10 cellular contexts compared by ENCODE assay signal in the genomic region with DNA sequence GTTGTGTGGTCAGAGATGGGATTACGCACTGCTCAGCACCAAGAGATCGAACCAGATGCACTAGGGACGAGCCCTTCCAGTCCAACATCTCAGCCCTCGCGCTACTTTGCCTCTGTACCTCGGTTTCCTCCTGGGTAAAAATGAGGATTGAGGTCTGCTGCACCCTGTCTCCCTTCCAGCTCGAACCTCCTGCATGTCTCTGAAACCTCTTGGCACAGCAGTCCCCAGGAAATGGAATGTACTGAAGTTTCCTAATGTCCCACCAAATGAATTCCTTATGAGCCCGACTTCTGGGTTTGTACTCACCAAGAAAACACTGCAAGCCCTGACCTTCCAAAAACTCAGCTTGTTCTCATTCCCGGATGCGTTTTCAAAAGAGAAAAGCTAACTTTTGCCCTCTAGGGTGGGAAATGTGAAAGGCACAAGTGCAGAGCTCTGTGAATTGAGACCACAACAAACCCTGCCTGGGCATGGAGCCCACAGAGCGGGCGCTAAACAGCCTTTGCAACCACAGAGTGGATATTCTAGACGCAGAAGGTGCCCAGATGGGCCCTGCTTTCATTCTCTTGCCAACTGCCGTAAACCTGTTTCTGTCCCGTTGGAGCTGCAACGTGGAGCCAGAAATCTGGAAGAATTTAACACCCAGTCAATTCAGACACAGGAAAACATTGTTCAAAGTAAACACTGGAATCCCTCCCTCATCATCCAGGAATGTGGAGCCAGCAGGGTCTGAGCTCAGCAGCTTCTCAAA. TPM values are rescaled to one million over a fixed set of nuclear protein-coding genes. Genes with fewer than 3 reads are reported as not detected.
DNase-seq lines count a peak whose midpoint lies in the region; TF ChIP-seq lines count a peak whose summit lies in the region.
"Had no signal": no experiment of that assay in that cellular context is flagged by ENCODE, and none has a peak within 500 bp of the region (broad histone marks: within the 10 kb centered on the region; RNA-seq: fewer than 3 reads in every experiment).

No MANE protein-coding gene starts in this region.

- H3K9me3 ChIP-seq in H9 (ENCODE audit: control insufficient read depth, low read depth, low read length) (no peaks in the 10 kb centered on the region), smooth muscle cell (replicated peaks; ENCODE audit: low read depth) (no peaks in the 10 kb centered on the region)

- H3K56ac ChIP-seq in H9 (ENCODE audit: insufficient read length, low read depth, low read length): no peak overlapping the region

- no peak overlapping the region for H4K5ac ChIP-seq in H9 (ENCODE audit: insufficient read length, low read depth, low read length)

- no peaks in the 10 kb centered on the region for H3K79me2 ChIP-seq in H9 (ENCODE audit: insufficient read depth, low read length)
- no peaks in the 10 kb centered on the region for H3K79me2 ChIP-seq in smooth muscle cell (ENCODE audit: low read depth)

- H2AFZ ChIP-seq in H9 (ENCODE audit: low read length): no peak overlapping the region
- H2AFZ ChIP-seq in smooth muscle cell (ENCODE audit: low read depth): no peak overlapping the region

- H3K14ac ChIP-seq in H9 (ENCODE audit: insufficient read depth, low read length): no peak overlapping the region

- no peaks in the 10 kb centered on the region for H3K23me2 ChIP-seq in H9 (ENCODE audit: insufficient read length, low read depth, low read length, poor library complexity, severe bottlenecking)

- H2BK120ac ChIP-seq in H9 (ENCODE audit: low read depth, low read length, poor library complexity, severe bottlenecking): no peak overlapping the region

- H3K27me3 ChIP-seq in H9 (ENCODE audit: insufficient read depth, low read length): no peaks in the 10 kb centered on the region
- no peaks in the 10 kb centered on the region for H3K27me3 ChIP-seq in smooth muscle cell (ENCODE audit: low read depth)

- no peak overlapping the region for H3K23ac ChIP-seq in H9 (ENCODE audit: insufficient read length, low read depth, low read length)

- H3K4me3 Mint-ChIP-seq in H9: no peak overlapping the region
- H3K4me3 Mint-ChIP-seq in activated naive CD8-positive, alpha-beta T cell treated with anti-CD3 and anti-CD28 coated beads for 36 hours: no peak overlapping the region
- no peak overlapping the region for H3K4me3 Mint-ChIP-seq in activated CD4-positive, alpha-beta T cell treated with anti-CD3 and anti-CD28 coated beads, Interleukin-2, amount 10 ng/mL, durations not matched to agents 24 days and 14 days

- H3K36me3 Mint-ChIP-seq in H9 (ENCODE audit: insufficient read depth in 1 of 3, low read depth in 3 of 3): peaks cover 22 to 25% (median 23%) of the 10 kb centered on the region in 3 experiments
- peaks cover 27% of the 10 kb centered on the region for H3K36me3 Mint-ChIP-seq in activated naive CD8-positive, alpha-beta T cell treated with anti-CD3 and anti-CD28 coated beads for 36 hours
- peaks cover 10% of the 10 kb centered on the region for H3K36me3 Mint-ChIP-seq in activated CD4-positive, alpha-beta T cell treated with anti-CD3 and anti-CD28 coated beads, Interleukin-2, amount 10 ng/mL, durations not matched to agents 24 days and 14 days (ENCODE audit: low read depth)

- no peak overlapping the region for H3T11ph ChIP-seq in H9 (ENCODE audit: low read length)

- H3K4me1 Mint-ChIP-seq in H9: no peaks in the 10 kb centered on the region
- no peaks in the 10 kb centered on the region for H3K4me1 Mint-ChIP-seq in activated naive CD8-positive, alpha-beta T cell treated with anti-CD3 and anti-CD28 coated beads for 36 hours
- no peaks in the 10 kb centered on the region for H3K4me1 Mint-ChIP-seq in activated CD4-positive, alpha-beta T cell treated with anti-CD3 and anti-CD28 coated beads, Interleukin-2, amount 10 ng/mL, durations not matched to agents 24 days and 14 days

- H3K27me3 Mint-ChIP-seq in H9 (ENCODE audit: low read depth): no peaks in the 10 kb centered on the region
- no peaks in the 10 kb centered on the region for H3K27me3 Mint-ChIP-seq in activated naive CD8-positive, alpha-beta T cell treated with anti-CD3 and anti-CD28 coated beads for 36 hours
- no peaks in the 10 kb centered on the region for H3K27me3 Mint-ChIP-seq in activated CD4-positive, alpha-beta T cell treated with anti-CD3 and anti-CD28 coated beads, Interleukin-2, amount 10 ng/mL, durations not matched to agents 24 days and 14 days

- no peak overlapping the region for H2BK15ac ChIP-seq in H9 (ENCODE audit: low read depth, low read length)

- H3K18ac ChIP-seq in H9 (ENCODE audit: insufficient read length, low read depth, low read length): no peak overlapping the region

- H3K27ac ChIP-seq in H9 (ENCODE audit: insufficient read length, low read depth, low read length): no peak overlapping the region
- H3K27ac ChIP-seq in smooth muscle cell (ENCODE audit: low read depth): peak overlapping the region; percentile 11

- H2BK20ac ChIP-seq in H9 (ENCODE audit: low read depth, low read length, poor library complexity, severe bottlenecking): no peak overlapping the region

- no peak overlapping the region for H2BK12ac ChIP-seq in H9 (ENCODE audit: insufficient read length, low read depth, low read length)

- no peak overlapping the region for H3K27ac Mint-ChIP-seq in H9
- no peak overlapping the region for H3K27ac Mint-ChIP-seq in activated naive CD8-positive, alpha-beta T cell treated with anti-CD3 and anti-CD28 coated beads for 36 hours
- no peak overlapping the region for H3K27ac Mint-ChIP-seq in activated CD4-positive, alpha-beta T cell treated with anti-CD3 and anti-CD28 coated beads, Interleukin-2, amount 10 ng/mL, durations not matched to agents 24 days and 14 days

- no peak overlapping the region for H2AK5ac ChIP-seq in H9 (ENCODE audit: insufficient read length, low read length)

- no peaks in the 10 kb centered on the region for H3F3A ChIP-seq in smooth muscle cell (ENCODE audit: low read depth)

- DNase-seq in H9 (no peak), astrocyte of the cerebellum (ENCODE audit: low read depth) (peak; percentile 90), inferior parietal cortex (ENCODE audit: extremely low spot score) (peak; percentile 77), smooth muscle cell (lab: John Stamatoyannopoulos, UW; ENCODE audit: unreplicated experiment) (no peak), GM10266 (ENCODE audit: extremely low spot score) (no peak)
- DNase-seq in stimulated activated CD4-positive, alpha-beta T cell treated with anti-CD3 and anti-CD28 coated beads, Interleukin-2, amount 100 ng/mL, for 24 hours: no peak
- no peak for DNase-seq in activated naive CD8-positive, alpha-beta T cell treated with anti-CD3 and anti-CD28 coated beads for 36 hours
- no peak for DNase-seq in activated CD4-positive, alpha-beta T cell treated with anti-CD3 and anti-CD28 coated beads, Interleukin-2, amount 10 ng/mL, durations not matched to agents 24 days and 14 days
- DNase-seq: activated gamma-delta T cell treated with Interleukin-2 at 50 U/mL for 16 hours, NCI-H446 treated with DMSO at 0.1 percent for 48 hours had no signal

- H3K4ac ChIP-seq in H9 (ENCODE audit: low read depth, low read length): no peak overlapping the region

- in situ Hi-C loops in astrocyte of the cerebellum (cut with HindIII; ENCODE audit: low sequenced_read_pairs): no loop called here

- H3K79me1 ChIP-seq in H9 (ENCODE audit: insufficient read depth, low read depth, low read length, poor library complexity, severe bottlenecking): no peaks in the 10 kb centered on the region

- no peak overlapping the region for H4K91ac ChIP-seq in H9 (ENCODE audit: insufficient read length, low read depth, low read length)

- H3K9ac ChIP-seq in H9 (ENCODE audit: extremely low read depth, insufficient read length, low read length): no peak overlapping the region
- H3K9ac ChIP-seq in smooth muscle cell (ENCODE audit: low read depth): peak overlapping the region; percentile 3

- no CpG with 5 or more reads among the region's 16 CpGs for WGBS in H9 (ENCODE audit: extremely low coverage, insufficient read length, low lambda C conversion rate)
- 68% methylated on average over 16 of the region's 16 CpGs for WGBS in smooth muscle cell (ENCODE audit: low lambda C conversion rate)

- no peak overlapping the region for H3K4me3 ChIP-seq in astrocyte of the cerebellum (ENCODE audit: low read depth, low read length)
- H3K4me3 ChIP-seq in smooth muscle cell: no peak overlapping the region

- H3K9me3 Mint-ChIP-seq in H9: peaks cover 0 to 9% of the 10 kb centered on the region in 2 experiments; a peak in 4 of 5 replicates
- H3K9me3 Mint-ChIP-seq in activated naive CD8-positive, alpha-beta T cell treated with anti-CD3 and anti-CD28 coated beads for 36 hours: peaks cover 5% of the 10 kb centered on the region
- peaks cover 5% of the 10 kb centered on the region for H3K9me3 Mint-ChIP-seq in activated CD4-positive, alpha-beta T cell treated with anti-CD3 and anti-CD28 coated beads, Interleukin-2, amount 10 ng/mL, durations not matched to agents 24 days and 14 days

- no peaks in the 10 kb centered on the region for H3K36me3 ChIP-seq in smooth muscle cell (ENCODE audit: low read depth)

- H4K8ac ChIP-seq in H9 (replicated peaks; ENCODE audit: insufficient read length, low read depth, low read length): no peak overlapping the region

- no peak overlapping the region for H3K4me2 ChIP-seq in H9 (ENCODE audit: insufficient read depth, insufficient read length, low read length)
- H3K4me2 ChIP-seq in smooth muscle cell: peak overlapping the region; percentile 52

- H3K4me1 ChIP-seq in H9 (ENCODE audit: insufficient read depth, low read length): no peaks in the 10 kb centered on the region
- no peaks in the 10 kb centered on the region for H3K4me1 ChIP-seq in smooth muscle cell (ENCODE audit: low read depth)

- 0 out of 3 replicates have a peak, but pooled peaks have one; percentile 9 for TF ChIP-seq CTCF in H9 (conservative IDR thresholded peaks at IDR 0.05)
- TF ChIP-seq CTCF in astrocyte of the cerebellum (IDR thresholded peaks at IDR 0.05; ENCODE audit: low read depth, low read length, missing control alignments): peak; percentile 64
- TF ChIP-seq CTCF in smooth muscle cell (IDR thresholded peaks at IDR 0.05; ENCODE audit: borderline replicate concordance, insufficient read depth, poor library complexity, severe bottlenecking): peak; percentile 19
- no peak for TF ChIP-seq CTCF in GM10266 (IDR thresholded peaks at IDR 0.05; ENCODE audit: control insufficient read depth, insufficient read depth, low read depth, missing control alignments)

- H4K20me1 ChIP-seq in H9 (ENCODE audit: control insufficient read depth, insufficient read depth, insufficient read length) (no peaks in the 10 kb centered on the region), smooth muscle cell (ENCODE audit: low read depth) (no peaks in the 10 kb centered on the region)

- intact Hi-C loops in activated CD4-positive, alpha-beta T cell treated with anti-CD3 and anti-CD28 coated beads, Interleukin-2, amount 10 ng/mL, durations not matched to agents 24 days and 14 days (cut with micrococcal nuclease): no loop called here

- H2BK5ac ChIP-seq in H9 (ENCODE audit: insufficient read length, low read length): no peak overlapping the region

RNA-seq across cellular contexts. Expression of gene CDRT4, which starts 10.3 kb away (rescaled TPM):
- total RNA-seq in H9 (2021) (3.8 and 5.0 TPM in 2 replicates), smooth muscle cell (0.45 and 1.4 TPM in 2 replicates)
- polyA plus RNA-seq in smooth muscle cell: 4.2 and 4.3 TPM in 2 replicates
- total RNA-seq in activated naive CD8-positive, alpha-beta T cell treated with anti-CD3 and anti-CD28 coated beads for 36 hours: 1 to 10 TPM; 1.9 to 3.2 TPM
- total RNA-seq in activated CD4-positive, alpha-beta T cell treated with anti-CD3 and anti-CD28 coated beads, Interleukin-2, amount 10 ng/mL, durations not matched to agents 24 days and 14 days: 0.79 and 3.3 TPM in 2 replicates

Comparison
In these comparisons a context has a peak if more than half of its experiments do, and no peak if none do; other contexts are left out.
1. DNase-seq: peak in astrocyte of the cerebellum (single experiment) and inferior parietal cortex (single experiment); none in H9 (single experiment), smooth muscle cell (single experiment), stimulated activated CD4-positive, alpha-beta T cell treated with anti-CD3 and anti-CD28 coated beads, Interleukin-2, amount 100 ng/mL, for 24 hours (0 of 2), GM10266 (single experiment), activated naive CD8-positive, alpha-beta T cell treated with anti-CD3 and anti-CD28 coated beads for 36 hours (single experiment) and activated CD4-positive, alpha-beta T cell treated with anti-CD3 and anti-CD28 coated beads, Interleukin-2, amount 10 ng/mL, durations not matched to agents 24 days and 14 days (single experiment).